ENCODE assay signal across 28 cellular contexts in the genomic region with DNA sequence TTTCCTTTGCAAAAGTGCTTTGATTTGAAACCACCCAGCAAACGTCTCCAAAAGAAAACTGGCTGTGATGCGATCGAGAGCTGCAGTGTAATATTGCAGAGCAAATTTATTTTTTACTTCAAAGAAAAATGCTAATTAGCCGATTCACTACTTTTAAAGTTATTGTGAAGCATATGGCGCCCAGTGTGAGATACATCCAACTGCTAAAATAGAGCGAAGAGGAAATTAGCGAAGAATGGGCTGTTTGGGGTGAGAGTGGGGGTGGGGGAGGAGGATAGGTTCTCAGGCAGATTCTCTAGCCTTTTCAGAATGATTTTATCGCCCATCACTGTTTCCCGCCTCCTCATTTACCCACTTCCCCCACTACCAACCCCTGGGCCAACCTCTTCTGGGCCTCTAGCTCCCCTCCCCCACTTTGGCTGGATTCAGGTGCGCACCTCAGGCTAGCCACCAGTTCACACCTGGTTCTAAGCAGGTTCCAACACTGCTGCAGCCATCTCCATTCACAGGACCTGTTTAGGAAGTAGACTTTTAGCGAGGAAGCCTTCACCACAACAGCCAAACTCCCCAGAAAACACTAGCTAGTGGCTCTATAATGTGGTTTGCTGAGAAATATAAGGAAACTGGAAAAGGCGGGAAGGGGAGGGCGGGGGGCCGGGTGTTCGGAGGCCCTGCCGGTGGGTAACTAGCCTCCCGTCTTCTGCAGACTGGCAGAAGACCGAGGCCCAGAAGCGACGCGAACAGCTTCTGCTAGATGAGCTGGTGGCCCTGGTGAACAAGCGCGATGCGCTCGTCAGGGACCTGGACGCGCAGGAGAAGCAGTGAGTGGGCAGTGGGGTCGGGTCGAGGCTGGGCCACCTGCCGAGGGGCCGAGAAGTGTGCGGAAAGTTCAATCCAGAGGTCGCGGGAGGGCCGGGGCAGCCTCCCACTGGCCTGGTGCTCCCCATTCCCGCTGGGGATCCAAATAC. TPM values are rescaled to one million over a fixed set of nuclear protein-coding genes. Genes with fewer than 3 reads are reported as not detected.
DNase-seq lines count a peak whose midpoint lies in the region; TF ChIP-seq lines count a peak whose summit lies in the region.
"Had no signal": no experiment of that assay in that cellular context is flagged by ENCODE, and none has a peak within 500 bp of the region (broad histone marks: within the 10 kb centered on the region; RNA-seq: fewer than 3 reads in every experiment).

No MANE protein-coding gene starts in this region.

- H3K9ac ChIP-seq in HUES6 (ENCODE audit: low read length) = peak overlapping the region; percentile 62
- H3K9ac ChIP-seq: BLaER1 treated with 17β-estradiol and CSF1 and Interleukin-3, amounts not matched to agents 10 nM and 100 nM had no signal

- no peaks in the 10 kb centered on the region for H3K9me3 ChIP-seq in HUES6 (ENCODE audit: control insufficient read depth, insufficient read depth, low read depth, low read length)
- H3K9me3 ChIP-seq: heart right ventricle, lower lobe of right lung, mucosa of descending colon, SJCRH30 had no signal

- H3K4me1 Mint-ChIP-seq in osteocyte (ENCODE audit: unreplicated experiment) = peaks cover 28% of the 10 kb centered on the region

- H3K27ac ChIP-seq in HUES6 (ENCODE audit: low read depth, low read length) = no peak overlapping the region; the same call in 1 of the 2 replicates
- H3K27ac ChIP-seq: BLaER1 treated with 17β-estradiol and CSF1 and Interleukin-3, amounts not matched to agents 10 nM and 100 nM; heart right ventricle; HL-60; lower lobe of right lung; sigmoid colon; SJCRH30 had no signal

- H3K27me3 ChIP-seq in HUES6 (ENCODE audit: control insufficient read depth, insufficient read depth, low read length) = peaks cover 78% of the 10 kb centered on the region
- H3K27me3 ChIP-seq: SJCRH30 had no signal

- H3K4me1 ChIP-seq in HUES6 (ENCODE audit: control insufficient read depth, insufficient read depth, low read length) = peaks cover 31% of the 10 kb centered on the region

- no peaks in the 10 kb centered on the region for H3K9me3 Mint-ChIP-seq in osteocyte (ENCODE audit: unreplicated experiment)
- H3K9me3 Mint-ChIP-seq: natural killer cell treated with Interleukin-12 subunit alpha and Interleukin-12 subunit beta and Interleukin-15 and Interleukin-18, amount 100 ng/mL, for 72 hours; stimulated activated naive B cell treated with anti-CD40 and anti-IgM and Interleukin-4, amounts not matched to agents 10 μg/mL and 1 μg/mL and 100 μg/mL, for 72 hours had no signal

- H3K36me3 Mint-ChIP-seq in osteocyte (ENCODE audit: unreplicated experiment) = peaks cover 26% of the 10 kb centered on the region

- H3K4me3 ChIP-seq in HUES6 (ENCODE audit: low read depth, low read length) = peak overlapping the region; percentile 51
- H3K4me3 ChIP-seq: BLaER1 treated with 17β-estradiol and CSF1 and Interleukin-3, amounts not matched to agents 10 nM and 100 nM; heart right ventricle; lower lobe of right lung; mucosa of descending colon; sigmoid colon; SJCRH30 had no signal

- DNase-seq in ecto neural progenitor cell (ENCODE audit: low spot score) (peak; percentile 67), iPS-NIHi7 (ENCODE audit: extremely low spot score) (peak; percentile 51), retina (peak; percentile 56), occipital lobe (lab: John Stamatoyannopoulos, UW) (no peak), erythroblast (lab: John Stamatoyannopoulos, UW) (no peak), osteocyte (ENCODE audit: extremely low spot score, unreplicated experiment) (no peak), DMS79 (lab: John Stamatoyannopoulos, UW) (no peak)
- DNase-seq: activated naive CD4-positive, alpha-beta T cell treated with Interleukin-2 at 50 U/mL for 16 hours; COR-L47; effector memory CD4-positive, alpha-beta T cell; heart right ventricle; IMR-90; lower lobe of right lung; NCI-H1092; NCI-H1930; NCI-H2227 treated with DMSO at 0.1 percent for 48 hours; sigmoid colon; stimulated activated CD4-positive, alpha-beta T cell treated with anti-CD3 and anti-CD28 coated beads, Interleukin-15, amount 100 ng/mL, for 24 hours; stimulated activated naive B cell treated with anti-CD40 and anti-IgM and Interleukin-4, amounts not matched to agents 10 μg/mL and 1 μg/mL and 100 μg/mL, for 72 hours; T1000 had no signal

- TF ChIP-seq CTCF in osteocyte (IDR thresholded peaks at IDR 0.05) = no peak

- no peak overlapping the region for H3K4me3 Mint-ChIP-seq in osteocyte (ENCODE audit: unreplicated experiment)
- H3K4me3 Mint-ChIP-seq: natural killer cell treated with Interleukin-12 subunit alpha and Interleukin-12 subunit beta and Interleukin-15 and Interleukin-18, amount 100 ng/mL, for 72 hours; stimulated activated naive B cell treated with anti-CD40 and anti-IgM and Interleukin-4, amounts not matched to agents 10 μg/mL and 1 μg/mL and 100 μg/mL, for 72 hours had no signal

- H3K27ac Mint-ChIP-seq in osteocyte (ENCODE audit: unreplicated experiment) = no peak overlapping the region
- H3K27ac Mint-ChIP-seq: natural killer cell treated with Interleukin-12 subunit alpha and Interleukin-12 subunit beta and Interleukin-15 and Interleukin-18, amount 100 ng/mL, for 72 hours; stimulated activated naive B cell treated with anti-CD40 and anti-IgM and Interleukin-4, amounts not matched to agents 10 μg/mL and 1 μg/mL and 100 μg/mL, for 72 hours had no signal

- no peak for TF ChIP-seq POLR2A in erythroblast (IDR thresholded peaks at IDR 0.05; ENCODE audit: low read length)

- H3K27me3 Mint-ChIP-seq in osteocyte (ENCODE audit: unreplicated experiment) = peaks cover 52% of the 10 kb centered on the region

- H3K36me3 ChIP-seq in HUES6 (ENCODE audit: control insufficient read depth, insufficient read depth, low read length) = no peaks in the 10 kb centered on the region
- H3K36me3 ChIP-seq: lower lobe of right lung had no signal

RNA-seq across cellular contexts. Expression of a gene that starts 6.0 kb away (rescaled TPM):
- 2.5 TPM for total RNA-seq in occipital lobe
- total RNA-seq in osteocyte = not detected in 2 replicates
- total RNA-seq: fibroblast of villous mesenchyme, heart right ventricle, IMR-90, kidney epithelial cell had no signal

Comparison
In these comparisons a context has a peak if more than half of its experiments do, and no peak if none do; other contexts are left out.
1. DNase-seq: peak in ecto neural progenitor cell (single experiment), iPS-NIHi7 (single experiment) and retina (single experiment); none in occipital lobe (single experiment), erythroblast (0 of 2), osteocyte (single experiment) and DMS79 (single experiment).